In genomic region chr5:54523534-54523933, GRCh38 we compare ENCODE assay signal across 10 cellular contexts. TPM values are rescaled to one million over a fixed set of nuclear protein-coding genes. Genes with fewer than 3 reads are reported as not detected.
A peak's percentile ranks its signal among the peaks of the same experiment; 100 is the strongest.
DNase-seq lines count a peak whose midpoint lies in the region; ATAC-seq and TF ChIP-seq lines count a peak whose summit lies in the region.
"Had no signal": no experiment of that assay in that cellular context is flagged by ENCODE, and none has a peak within 500 bp of the region (broad histone marks: within the 10 kb centered on the region; RNA-seq: fewer than 3 reads in every experiment).

No MANE protein-coding gene starts in this region.

- H3K4me1 Mint-ChIP-seq in neural progenitor cell = peaks cover 37% of the 10 kb centered on the region

- H3K36me3 ChIP-seq in heart right ventricle = peaks cover 0 to 8% (median 0%) of the 10 kb centered on the region in 9 donors
- H3K36me3 ChIP-seq in neural progenitor cell = no peaks in the 10 kb centered on the region
- peaks cover 0 to 3% of the 10 kb centered on the region in 2 donors for H3K36me3 ChIP-seq in aorta (ENCODE audit: control insufficient read depth in 1 of 2, insufficient read depth in 2 of 2, low read length in 1 of 2)

- peak overlapping the region; percentile 43 for H3K4me2 ChIP-seq in neural progenitor cell

- 48 to 59% methylated on average over 3 of the region's 3 CpGs for WGBS in heart right ventricle, 2 donors
- 69% methylated on average over 3 of the region's 3 CpGs for WGBS in right cardiac atrium
- 4 to 6% methylated on average over 3 of the region's 3 CpGs for WGBS in aorta, 2 donors

- peaks cover 3% of the 10 kb centered on the region for H3K9me3 Mint-ChIP-seq in neural progenitor cell
- H3K9me3 Mint-ChIP-seq: memory B cell had no signal

- peaks cover 100% of the 10 kb centered on the region for H3K79me2 ChIP-seq in neural progenitor cell (ENCODE audit: low read depth)

- H3K27ac ChIP-seq in heart right ventricle (peak overlapping the region in 8 of 10 donors; percentile 50 to 80 (median 72)), right cardiac atrium (ENCODE audit: low read length) (no peak overlapping the region), neural progenitor cell (peak overlapping the region; percentile 33), aorta (ENCODE audit: low read depth in 1 of 2, low read length in 2 of 2) (peak overlapping the region; percentile 73 to 77)

- intact Hi-C loops in heart right ventricle (cut with DNase I) (loop anchor here in 3 of 10 donors (5.0 to 10.0 kb wide), 3 partner anchors 124 to 194 kb away; no protein-coding TSS in a partner anchor), right cardiac atrium (cut with DNase I) (loop anchor here in 2 of 4 donors (10.0 kb wide), 2 partner anchors 111 to 121 kb away; no protein-coding TSS in a partner anchor), aorta (cut with DNase I) (loop anchor here (5.0 kb wide), 2 partner anchors 59 to 179 kb away; no protein-coding TSS in a partner anchor)

- H3F3A ChIP-seq in neural progenitor cell (ENCODE audit: low read depth) = peaks cover 5% of the 10 kb centered on the region

- peaks cover 34% of the 10 kb centered on the region for H3K36me3 Mint-ChIP-seq in neural progenitor cell

- DNase-seq in heart right ventricle (no peak), right cardiac atrium (no peak), dedifferentiated amniotic fluid mesenchymal stem cell (ENCODE audit: extremely low spot score) (peak; percentile 14), neural progenitor cell (ENCODE audit: low spot score) (no peak), aorta (no peak), NCI-H2227 treated with DMSO at 0.1 percent for 48 hours (lab: John Stamatoyannopoulos, UW) (no peak), NCI-H526 (lab: John Stamatoyannopoulos, UW) (no peak)
- DNase-seq: activated T-cell treated with anti-CD3 and anti-CD28 coated beads, Interleukin-2, amount 50 U/mL, for 1 hour had no signal

- peaks cover 23 to 91% (median 86%) of the 10 kb centered on the region in 9 donors for H3K4me1 ChIP-seq in heart right ventricle
- H3K4me1 ChIP-seq in right cardiac atrium (ENCODE audit: control insufficient read depth, insufficient read depth, low read length) = peaks cover 21% of the 10 kb centered on the region
- H3K4me1 ChIP-seq in neural progenitor cell = peaks cover 35% of the 10 kb centered on the region
- H3K4me1 ChIP-seq in aorta (ENCODE audit: control insufficient read depth in 1 of 2, insufficient read depth in 2 of 2, low read length in 2 of 2) = peaks cover 3 to 6% of the 10 kb centered on the region in 2 donors

- no peak for TF ChIP-seq CTCF in heart right ventricle (IDR thresholded peaks at IDR 0.05)
- no peak for TF ChIP-seq CTCF in neural progenitor cell (IDR thresholded peaks at IDR 0.05)

- H4K20me1 ChIP-seq in neural progenitor cell (ENCODE audit: low read depth) = peaks cover 54% of the 10 kb centered on the region

- no peak overlapping the region for H2AFZ ChIP-seq in neural progenitor cell (replicated peaks)

- no peak overlapping the region for H3K4me3 Mint-ChIP-seq in neural progenitor cell

- no peaks in the 10 kb centered on the region for H3K27me3 ChIP-seq in heart right ventricle
- H3K27me3 ChIP-seq in right cardiac atrium (ENCODE audit: control insufficient read depth, insufficient read depth) = no peaks in the 10 kb centered on the region
- H3K27me3 ChIP-seq in neural progenitor cell = peaks cover 9% of the 10 kb centered on the region
- no peaks in the 10 kb centered on the region for H3K27me3 ChIP-seq in aorta (ENCODE audit: control insufficient read depth in 1 of 2, insufficient read depth in 2 of 2, low read length in 1 of 2)

- H3K4me3 ChIP-seq in heart right ventricle (peak overlapping the region in 4 of 10 donors; percentile 8 to 99 (median 18)), right cardiac atrium (ENCODE audit: low read length) (no peak overlapping the region), neural progenitor cell (no peak overlapping the region), aorta (ENCODE audit: low read length in 2 of 2) (peak overlapping the region; percentile 43 to 78)

- H3K9me3 ChIP-seq in heart right ventricle (no peaks in the 10 kb centered on the region), right cardiac atrium (ENCODE audit: control insufficient read depth, low read length) (no peaks in the 10 kb centered on the region), neural progenitor cell (ENCODE audit: low read depth) (no peaks in the 10 kb centered on the region), aorta (ENCODE audit: control insufficient read depth, low read length) (no peaks in the 10 kb centered on the region)

- H3K27me3 Mint-ChIP-seq in neural progenitor cell (ENCODE audit: insufficient read depth, low read depth) = peaks cover 3% of the 10 kb centered on the region
- H3K27me3 Mint-ChIP-seq: memory B cell had no signal

- no peak overlapping the region for H3K9ac ChIP-seq in neural progenitor cell

- no peak overlapping the region for H3K27ac Mint-ChIP-seq in neural progenitor cell
- H3K27ac Mint-ChIP-seq: memory B cell had no signal

- peak in 1 of 8 donors; percentile 7 for ATAC-seq in heart right ventricle
- no peak for ATAC-seq in right cardiac atrium
- ATAC-seq in aorta (ENCODE audit: low FRiP score) = no peak
- ATAC-seq in GM19452 (IDR thresholded peaks at IDR 0.05; ENCODE audit: unreplicated experiment) = no peak

RNA-seq across cellular contexts. Expression of gene SNX18, which starts 6.0 kb away (rescaled TPM):
- 10 to 100 TPM; 15.3 to 31.0 (median 22.1) TPM for total RNA-seq in heart right ventricle
- polyA plus RNA-seq in heart right ventricle = 1 to 10 TPM; 4.1 to 9.3 TPM
- total RNA-seq in right cardiac atrium = 10 to 100 TPM; 12.0 to 14.0 (median 12.8) TPM
- polyA plus RNA-seq in right cardiac atrium = 3.8 TPM
- 17.9 and 20.0 TPM in 2 replicates for total RNA-seq in neural progenitor cell (ENCODE audit: low replicate concordance)
- total RNA-seq in aorta = 100 to 1,000 TPM in 1 of 2 donors, 10 to 100 TPM in 1; 84.4 to 110 TPM
- polyA plus RNA-seq in aorta = 10 to 100 TPM; 31.6 to 37.3 TPM

Comparison
In these comparisons a context has a peak if more than half of its experiments do, and no peak if none do; other contexts are left out.
1. H3K4me3 ChIP-seq: peak in aorta (2 of 2); none in right cardiac atrium (single experiment) and neural progenitor cell (single experiment).